8 cellular contexts compared by ENCODE assay signal in the genomic region with DNA sequence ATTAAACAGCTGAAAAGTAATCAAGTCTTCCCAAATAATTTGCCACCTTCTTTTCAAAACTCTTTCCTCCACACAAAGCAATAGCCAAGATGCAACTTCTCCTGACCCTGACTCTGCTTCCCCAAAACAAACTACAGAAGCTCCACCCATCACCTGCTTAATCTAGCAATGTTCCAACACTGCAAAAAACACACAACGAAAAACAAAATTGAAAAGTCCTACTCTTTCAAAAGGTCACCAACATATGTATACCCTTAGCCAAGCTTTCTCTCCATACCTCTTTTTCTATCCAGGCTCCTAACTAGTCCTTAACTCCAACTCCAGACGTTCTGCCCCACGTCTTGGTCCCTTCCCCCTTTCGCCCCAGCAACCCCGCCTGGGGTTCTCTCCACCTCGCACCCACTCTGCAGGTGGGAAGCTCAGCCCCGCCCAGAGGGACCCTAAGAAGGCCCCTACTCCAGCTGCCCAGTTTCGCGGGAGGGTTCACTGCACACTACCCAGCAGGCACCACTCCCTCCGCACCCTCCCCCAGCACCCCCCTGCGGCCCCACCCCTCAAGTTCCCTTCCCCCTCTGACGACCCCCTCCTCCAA. TPM values are rescaled to one million over a fixed set of nuclear protein-coding genes. Genes with fewer than 3 reads are reported as not detected.
DNase-seq lines count a peak whose midpoint lies in the region; FAIRE-seq and TF ChIP-seq lines count a peak whose summit lies in the region.

No MANE protein-coding gene starts in this region.

- H3K9me3 Mint-ChIP-seq in astrocyte (ENCODE audit: unreplicated experiment) = no peaks in the 10 kb centered on the region

- peak overlapping the region; percentile 92 for H3K9ac ChIP-seq in NT2/D1 (ENCODE audit: insufficient read length, low read depth)
- H3K9ac ChIP-seq in astrocyte (ENCODE audit: low read length) = peak overlapping the region; percentile 97

- H2AFZ ChIP-seq in astrocyte (ENCODE audit: low read depth, low read length) = peak overlapping the region; percentile 82

- H3K27ac ChIP-seq in HEK293 (ENCODE audit: extremely low read depth, low read depth, low read length) (peak overlapping the region; percentile 94), astrocyte (ENCODE audit: low read depth, low read length) (peak overlapping the region; percentile 87)

- H3K27me3 Mint-ChIP-seq in astrocyte (ENCODE audit: low read depth, unreplicated experiment) = peaks cover 7% of the 10 kb centered on the region

- FAIRE-seq in astrocyte (lab: Jason Lieb, UNC) = no peak

- no peaks in the 10 kb centered on the region for H3K9me3 ChIP-seq in HEK293 (ENCODE audit: control insufficient read depth, insufficient read depth, low read depth, low read length)
- no peaks in the 10 kb centered on the region for H3K9me3 ChIP-seq in NT2/D1 (ENCODE audit: insufficient read depth, low read length)
- no peaks in the 10 kb centered on the region for H3K9me3 ChIP-seq in astrocyte (ENCODE audit: insufficient read depth, low read depth, low read length)

- H3K79me2 ChIP-seq in astrocyte (ENCODE audit: insufficient read depth, low read length) = peaks cover 57% of the 10 kb centered on the region

- TF ChIP-seq CTCF in GM12865 (IDR thresholded peaks at IDR 0.05; ENCODE audit: insufficient read depth, low read depth, low read length, missing control alignments) = no peak
- no peak for TF ChIP-seq CTCF in HEK293 (tag by site-specific recombination; IDR thresholded peaks at IDR 0.05)
- TF ChIP-seq CTCF in astrocyte (IDR thresholded peaks at IDR 0.05; ENCODE audit: insufficient read depth, low read depth, low read length) = no peak

- peaks cover 21% of the 10 kb centered on the region for H3K36me3 Mint-ChIP-seq in astrocyte (ENCODE audit: low read depth, unreplicated experiment)

- H3K36me3 ChIP-seq in HEK293 (ENCODE audit: control insufficient read depth in 2 of 2, insufficient read depth in 1 of 2, low read length in 2 of 2) = peaks cover 0 to 26% of the 10 kb centered on the region in 2 experiments; a peak in 2 of 3 replicates
- H3K36me3 ChIP-seq in NT2/D1 (ENCODE audit: insufficient read depth, insufficient read length, low read length) = peaks cover 17% of the 10 kb centered on the region
- peaks cover 3% of the 10 kb centered on the region for H3K36me3 ChIP-seq in astrocyte (ENCODE audit: insufficient read depth, low read length)

- CTCF ChIA-PET in HEK293 (lab: Yijun Ruan, JAX) = interaction anchor here (0.8 to 1.2 kb wide), 5 partner anchors 10 to 124 kb away, joined by 3 to 4 read pairs (median 3); no protein-coding TSS in a partner anchor

- H3K27ac Mint-ChIP-seq in astrocyte (ENCODE audit: unreplicated experiment) = peak overlapping the region; percentile 74

- peaks cover 51% of the 10 kb centered on the region for H4K20me1 ChIP-seq in astrocyte (ENCODE audit: insufficient read depth, low read length)

- H3K4me1 ChIP-seq in HEK293 (ENCODE audit: control insufficient read depth, insufficient read depth, low read length) (0 out of 2 replicates have a peak, but pooled peaks cover 2% of the 10 kb centered on the region), NT2/D1 (ENCODE audit: insufficient read depth, insufficient read length) (peaks cover 5% of the 10 kb centered on the region), astrocyte (ENCODE audit: insufficient read depth, low read length) (peaks cover 17% of the 10 kb centered on the region)

- H3K4me3 ChIP-seq in GM12865 (ENCODE audit: low read depth, low read length) (peak overlapping the region; percentile 93), HEK293 (ENCODE audit: low read depth, low read length) (peak overlapping the region; percentile 93), NT2/D1 (ENCODE audit: insufficient read length, low read depth) (peak overlapping the region; percentile 84), astrocyte (ENCODE audit: insufficient read depth, low read depth, low read length) (peak overlapping the region; percentile 79)

- peak overlapping the region; percentile 95 for H3K4me2 ChIP-seq in astrocyte (ENCODE audit: low read length)

- DNase-seq in GM12865 (ENCODE audit: low read depth) (peak; percentile 58), NT2/D1 (ENCODE audit: low read depth, low spot score) (no peak), astrocyte (ENCODE audit: low read depth) (no peak), iPS-NIHi7 (ENCODE audit: extremely low spot score) (peak; percentile 48), dedifferentiated amniotic fluid mesenchymal stem cell (ENCODE audit: extremely low spot score) (no peak), cerebellum (ENCODE audit: low spot score) (no peak)
- peak in 2 of 3 donors; percentile 2 to 8 for DNase-seq in stimulated activated CD4-positive, alpha-beta T cell treated with anti-CD3 and anti-CD28 coated beads, Interleukin-12 subunit alpha, Interleukin-12 subunit beta, amount 100 ng/mL, for 48 hours (ENCODE audit: low read depth in 2 of 3, low spot score in 1 of 3)

- H3K27me3 ChIP-seq in NT2/D1 (ENCODE audit: insufficient read depth, insufficient read length) (no peaks in the 10 kb centered on the region), astrocyte (ENCODE audit: insufficient read depth, low read length) (peaks cover 3% of the 10 kb centered on the region)

- peak overlapping the region; percentile 91 for H3K4me3 Mint-ChIP-seq in astrocyte (ENCODE audit: unreplicated experiment)

- peaks cover 31% of the 10 kb centered on the region for H3K4me1 Mint-ChIP-seq in astrocyte (ENCODE audit: low read depth, unreplicated experiment)

- POLR2A ChIA-PET in HEK293 (lab: Yijun Ruan, JAX) = interaction anchor here (0.6 to 3.0 kb wide), 15 partner anchors 8 to 244 kb away, joined by 3 to 15 read pairs (median 5); no protein-coding TSS in a partner anchor

TF ChIP-seq in HEK293, 187 proteins besides CTCF, POLR2A, EP300 and RAD21 (continues in another document):
- TF ChIP-seq ZNF585B (tag by site-specific recombination; IDR thresholded peaks at IDR 0.05) (no peak), ZNF654 (tag by site-specific recombination; IDR thresholded peaks at IDR 0.05; ENCODE audit: low read depth) (no peak), RBAK (tag by site-specific recombination; IDR thresholded peaks at IDR 0.05) (no peak), ZNF600 (tag by site-specific recombination; IDR thresholded peaks at IDR 0.05) (peak; percentile 10; the same call in 1 of the 2 replicates), ZNF747 (tag by site-specific recombination; IDR thresholded peaks at IDR 0.05) (no peak), YY2 (tag by site-specific recombination; IDR thresholded peaks at IDR 0.05) (no peak), ZNF544 (tag by site-specific recombination; IDR thresholded peaks at IDR 0.05) (no peak), SP3 (tag by site-specific recombination; IDR thresholded peaks at IDR 0.05) (no peak), ZNF10 (tag by site-specific recombination; IDR thresholded peaks at IDR 0.05) (peak; percentile 91), ZNF366 (tag by site-specific recombination; conservative IDR thresholded peaks at IDR 0.05) (peak; percentile 44; the same call in 1 of the 2 replicates), ZIC2 (tag by site-specific recombination; IDR thresholded peaks at IDR 0.05) (peak; percentile 19; the same call in 1 of the 2 replicates), KLF8 (tag by site-specific recombination; IDR thresholded peaks at IDR 0.05) (no peak)
- TF ChIP-seq, protein P1, sequence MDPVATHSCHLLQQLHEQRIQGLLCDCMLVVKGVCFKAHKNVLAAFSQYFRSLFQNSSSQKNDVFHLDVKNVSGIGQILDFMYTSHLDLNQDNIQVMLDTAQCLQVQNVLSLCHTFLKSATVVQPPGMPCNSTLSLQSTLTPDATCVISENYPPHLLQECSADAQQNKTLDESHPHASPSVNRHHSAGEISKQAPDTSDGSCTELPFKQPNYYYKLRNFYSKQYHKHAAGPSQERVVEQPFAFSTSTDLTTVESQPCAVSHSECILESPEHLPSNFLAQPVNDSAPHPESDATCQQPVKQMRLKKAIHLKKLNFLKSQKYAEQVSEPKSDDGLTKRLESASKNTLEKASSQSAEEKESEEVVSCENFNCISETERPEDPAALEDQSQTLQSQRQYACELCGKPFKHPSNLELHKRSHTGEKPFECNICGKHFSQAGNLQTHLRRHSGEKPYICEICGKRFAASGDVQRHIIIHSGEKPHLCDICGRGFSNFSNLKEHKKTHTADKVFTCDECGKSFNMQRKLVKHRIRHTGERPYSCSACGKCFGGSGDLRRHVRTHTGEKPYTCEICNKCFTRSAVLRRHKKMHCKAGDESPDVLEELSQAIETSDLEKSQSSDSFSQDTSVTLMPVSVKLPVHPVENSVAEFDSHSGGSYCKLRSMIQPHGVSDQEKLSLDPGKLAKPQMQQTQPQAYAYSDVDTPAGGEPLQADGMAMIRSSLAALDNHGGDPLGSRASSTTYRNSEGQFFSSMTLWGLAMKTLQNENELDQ (tag by site-specific recombination; IDR thresholded peaks at IDR 0.05; ENCODE audit: low read depth) = no peak
- TF ChIP-seq, protein P2, sequence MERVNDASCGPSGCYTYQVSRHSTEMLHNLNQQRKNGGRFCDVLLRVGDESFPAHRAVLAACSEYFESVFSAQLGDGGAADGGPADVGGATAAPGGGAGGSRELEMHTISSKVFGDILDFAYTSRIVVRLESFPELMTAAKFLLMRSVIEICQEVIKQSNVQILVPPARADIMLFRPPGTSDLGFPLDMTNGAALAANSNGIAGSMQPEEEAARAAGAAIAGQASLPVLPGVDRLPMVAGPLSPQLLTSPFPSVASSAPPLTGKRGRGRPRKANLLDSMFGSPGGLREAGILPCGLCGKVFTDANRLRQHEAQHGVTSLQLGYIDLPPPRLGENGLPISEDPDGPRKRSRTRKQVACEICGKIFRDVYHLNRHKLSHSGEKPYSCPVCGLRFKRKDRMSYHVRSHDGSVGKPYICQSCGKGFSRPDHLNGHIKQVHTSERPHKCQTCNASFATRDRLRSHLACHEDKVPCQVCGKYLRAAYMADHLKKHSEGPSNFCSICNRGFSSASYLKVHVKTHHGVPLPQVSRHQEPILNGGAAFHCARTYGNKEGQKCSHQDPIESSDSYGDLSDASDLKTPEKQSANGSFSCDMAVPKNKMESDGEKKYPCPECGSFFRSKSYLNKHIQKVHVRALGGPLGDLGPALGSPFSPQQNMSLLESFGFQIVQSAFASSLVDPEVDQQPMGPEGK (tag by site-specific recombination; IDR thresholded peaks at IDR 0.05) = peak; percentile 44; the same call in 1 of the 2 replicates
- TF ChIP-seq, protein P3, sequence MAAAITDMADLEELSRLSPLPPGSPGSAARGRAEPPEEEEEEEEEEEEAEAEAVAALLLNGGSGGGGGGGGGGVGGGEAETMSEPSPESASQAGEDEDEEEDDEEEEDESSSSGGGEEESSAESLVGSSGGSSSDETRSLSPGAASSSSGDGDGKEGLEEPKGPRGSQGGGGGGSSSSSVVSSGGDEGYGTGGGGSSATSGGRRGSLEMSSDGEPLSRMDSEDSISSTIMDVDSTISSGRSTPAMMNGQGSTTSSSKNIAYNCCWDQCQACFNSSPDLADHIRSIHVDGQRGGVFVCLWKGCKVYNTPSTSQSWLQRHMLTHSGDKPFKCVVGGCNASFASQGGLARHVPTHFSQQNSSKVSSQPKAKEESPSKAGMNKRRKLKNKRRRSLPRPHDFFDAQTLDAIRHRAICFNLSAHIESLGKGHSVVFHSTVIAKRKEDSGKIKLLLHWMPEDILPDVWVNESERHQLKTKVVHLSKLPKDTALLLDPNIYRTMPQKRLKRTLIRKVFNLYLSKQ (tag by site-specific recombination; IDR thresholded peaks at IDR 0.05; ENCODE audit: borderline replicate concordance) = no peak

RNA-seq across cellular contexts. Expression of a gene that starts 0.7 kb away (rescaled TPM):
- 226 and 237 TPM in 2 replicates for total RNA-seq in astrocyte
- total RNA-seq in cerebellum = 187 TPM

Comparison
In these comparisons a context has a peak if more than half of its experiments do, and no peak if none do; other contexts are left out.
1. DNase-seq: peak in GM12865 (single experiment), iPS-NIHi7 (single experiment) and stimulated activated CD4-positive, alpha-beta T cell treated with anti-CD3 and anti-CD28 coated beads, Interleukin-12 subunit alpha, Interleukin-12 subunit beta, amount 100 ng/mL, for 48 hours (2 of 3); none in NT2/D1 (single experiment), astrocyte (single experiment), dedifferentiated amniotic fluid mesenchymal stem cell (single experiment) and cerebellum (single experiment).
2. Peak in every context shown above with its lines, with median percentiles within 50 percentile points of each other: H3K4me3 ChIP-seq.